In the genomic region with DNA sequence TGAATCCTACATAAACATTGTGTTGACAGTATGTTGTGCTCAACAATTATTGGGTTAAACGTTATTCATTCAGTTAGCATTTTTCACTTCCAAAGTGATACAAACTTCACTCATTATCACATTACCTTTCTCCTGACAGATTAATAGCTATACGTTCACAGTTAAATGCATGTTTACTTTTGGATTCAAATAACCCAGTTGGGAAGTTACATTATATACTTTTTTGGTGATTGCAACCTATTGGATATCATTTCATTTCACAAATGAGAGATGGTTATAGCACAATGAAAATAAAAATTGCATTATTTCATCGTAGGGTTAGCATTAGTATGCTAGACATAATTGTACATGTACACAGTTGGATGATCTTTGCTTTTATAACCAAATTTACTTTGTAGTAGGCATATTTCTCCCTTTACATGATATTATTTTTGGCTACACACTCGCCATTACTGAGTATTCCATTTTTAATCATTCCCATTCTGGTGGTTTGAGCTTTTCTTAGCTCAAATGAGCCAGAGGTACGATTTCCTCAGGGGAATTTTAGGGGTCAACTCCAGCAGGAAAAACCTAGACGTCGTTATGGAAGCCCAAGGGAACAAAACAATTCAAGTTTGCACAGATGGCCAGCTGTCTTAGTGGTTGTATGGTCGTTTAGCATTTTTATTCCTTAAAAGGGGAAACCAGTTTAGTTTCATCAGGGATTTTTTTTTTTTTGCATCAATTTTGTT, we compare ENCODE assay signal across 8 cellular contexts. TPM values are rescaled to one million over a fixed set of nuclear protein-coding genes. Genes with fewer than 3 reads are reported as not detected.
DNase-seq lines count a peak whose midpoint lies in the region; FAIRE-seq and TF ChIP-seq lines count a peak whose summit lies in the region.

No MANE protein-coding gene starts in this region.

- no peaks in the 10 kb centered on the region for H3K9me3 ChIP-seq in BLaER1
- H3K9me3 ChIP-seq in adrenal gland (replicated peaks in 1 of 3): no peaks in the 10 kb centered on the region
- peaks cover 2% of the 10 kb centered on the region for H3K9me3 ChIP-seq in keratinocyte (ENCODE audit: control insufficient read depth, low read depth, low read length)

- TF ChIP-seq CTCF in adrenal gland (IDR thresholded peaks at IDR 0.05) (no peak), keratinocyte (optimal IDR thresholded peaks at IDR 0.05 in 1 of 3, IDR thresholded peaks at IDR 0.05 in 1 of 3, conservative IDR thresholded peaks at IDR 0.05 in 1 of 3; ENCODE audit: extremely low read depth in 1 of 3, insufficient read depth in 2 of 3, low read length in 3 of 3) (no peak)

- H3K27ac ChIP-seq in BLaER1 (peak overlapping the region; percentile 90), adrenal gland (peak overlapping the region in 4 of 5 donors; percentile 94 to 99 (median 95)), keratinocyte (ENCODE audit: control insufficient read depth, insufficient read depth, low read length) (peak overlapping the region; percentile 98)

- H3K27me3 ChIP-seq in BLaER1 (no peaks in the 10 kb centered on the region), adrenal gland (no peaks in the 10 kb centered on the region), keratinocyte (ENCODE audit: control insufficient read depth, extremely low read depth, insufficient read depth, low read length) (no peaks in the 10 kb centered on the region)

- H3K9me1 ChIP-seq in keratinocyte (ENCODE audit: control insufficient read depth, extremely low read depth, insufficient read depth, low read length): no peaks in the 10 kb centered on the region

- H3K4me2 ChIP-seq in BLaER1: peak overlapping the region; percentile 90
- H3K4me2 ChIP-seq in keratinocyte (ENCODE audit: control insufficient read depth, extremely low read depth, insufficient read depth, low read depth, low read length): peak overlapping the region; percentile 98

- H3K4me3 ChIP-seq in BLaER1 (peak overlapping the region; percentile 81), adrenal gland (peak overlapping the region in 3 of 4 donors; percentile 65 to 86 (median 72)), keratinocyte (ENCODE audit: control insufficient read depth in 2 of 3, extremely low read depth in 1 of 3, insufficient read depth in 2 of 3, low read depth in 1 of 3, low read length in 3 of 3) (peak overlapping the region; percentile 75 to 91 (median 77))

- intact Hi-C loops in adrenal gland (cut with DNase I): loop anchor here in 1 of 2 donors (10.0 kb wide), 1 partner anchor 305 kb away; no protein-coding TSS in a partner anchor

- CTCF ChIA-PET in HEK293T (lab: Yijun Ruan, JAX): interaction anchor here (0.6 kb wide), 1 partner anchor 534 kb away, joined by 6 read pairs; no protein-coding TSS in a partner anchor

- 5 to 7% (median 5%) methylated on average over 8 of the region's 8 CpGs for WGBS in adrenal gland, 4 donors

- POLR2A ChIA-PET in HEK293T (lab: Yijun Ruan, JAX): interaction anchor here (0.6 kb wide), 1 partner anchor 435 kb away, joined by 3 read pairs; no protein-coding TSS in a partner anchor

- TF ChIP-seq POLR2A in adrenal gland (IDR thresholded peaks at IDR 0.05): no peak

- H3K4me1 ChIP-seq in BLaER1 (peaks cover 33% of the 10 kb centered on the region), adrenal gland (replicated peaks in 1 of 2) (peaks cover 16 to 28% of the 10 kb centered on the region in 2 donors), keratinocyte (ENCODE audit: control insufficient read depth, extremely low read depth, insufficient read depth, low read length) (peaks cover 25% of the 10 kb centered on the region)

- peak overlapping the region; percentile 89 for H3K9ac ChIP-seq in BLaER1
- H3K9ac ChIP-seq in keratinocyte (ENCODE audit: control insufficient read depth, extremely low read depth, insufficient read depth, low read length): peak overlapping the region; percentile 98

- dilution Hi-C loops in keratinocyte (cut with MboI; ENCODE audit: extremely low pct_ligation_motif_present, low sequenced_read_pairs): no loop called here

- H3K36me3 ChIP-seq in BLaER1 (no peaks in the 10 kb centered on the region; the same call in 1 of the 2 replicates), adrenal gland (replicated peaks in 1 of 2) (no peaks in the 10 kb centered on the region), keratinocyte (ENCODE audit: control insufficient read depth in 2 of 2, extremely low read depth in 1 of 2, insufficient read depth in 2 of 2, low read length in 2 of 2) (peaks cover 0 to 4% of the 10 kb centered on the region in 2 experiments)

- DNase-seq in HEK293T (ENCODE audit: extremely low spot score) (no peak), adrenal gland (peak in 1 of 7 donors; percentile 4), keratinocyte (ENCODE audit: low read depth, low spot score) (no peak), stromal cell of bone marrow (ENCODE audit: low read depth) (peak; percentile 83), A172 (ENCODE audit: low spot score) (no peak), Kasumi-1 (lab: John Stamatoyannopoulos, UW) (no peak), NCI-H2107 treated with DMSO at 0.1 percent for 48 hours (lab: John Stamatoyannopoulos, UW; ENCODE audit: unreplicated experiment) (no peak)

- no peak for FAIRE-seq in keratinocyte (lab: Jason Lieb, UNC)

- peaks cover 24% of the 10 kb centered on the region for H4K20me1 ChIP-seq in BLaER1
- H4K20me1 ChIP-seq in keratinocyte (ENCODE audit: control insufficient read depth, extremely low read depth, insufficient read depth, low read length): peaks cover 5% of the 10 kb centered on the region

- H3K79me2 ChIP-seq in keratinocyte (ENCODE audit: control insufficient read depth, insufficient read depth, low read length): peaks cover 29% of the 10 kb centered on the region

- no peak overlapping the region for H2AFZ ChIP-seq in keratinocyte (ENCODE audit: control insufficient read depth, low read length)

TF ChIP-seq in HEK293T, 16 proteins besides CTCF, POLR2A, EP300 and RAD21:
- TF ChIP-seq LEF1 (IDR thresholded peaks at IDR 0.05; ENCODE audit: borderline replicate concordance) (no peak), HDGF (IDR thresholded peaks at IDR 0.05; ENCODE audit: borderline replicate concordance) (no peak), FOXM1 (IDR thresholded peaks at IDR 0.05; ENCODE audit: borderline replicate concordance) (peak; percentile 40; the same call in 1 of the 2 replicates), NFRKB (IDR thresholded peaks at IDR 0.05) (0 out of 2 replicates have a peak, but pooled peaks have one; percentile 31), ELF4 (IDR thresholded peaks at IDR 0.05) (no peak), FOXK2 (IDR thresholded peaks at IDR 0.05) (peak; percentile 64; the same call in 1 of the 2 replicates), SP1 (IDR thresholded peaks at IDR 0.05) (no peak)
- TF ChIP-seq, protein P1, sequence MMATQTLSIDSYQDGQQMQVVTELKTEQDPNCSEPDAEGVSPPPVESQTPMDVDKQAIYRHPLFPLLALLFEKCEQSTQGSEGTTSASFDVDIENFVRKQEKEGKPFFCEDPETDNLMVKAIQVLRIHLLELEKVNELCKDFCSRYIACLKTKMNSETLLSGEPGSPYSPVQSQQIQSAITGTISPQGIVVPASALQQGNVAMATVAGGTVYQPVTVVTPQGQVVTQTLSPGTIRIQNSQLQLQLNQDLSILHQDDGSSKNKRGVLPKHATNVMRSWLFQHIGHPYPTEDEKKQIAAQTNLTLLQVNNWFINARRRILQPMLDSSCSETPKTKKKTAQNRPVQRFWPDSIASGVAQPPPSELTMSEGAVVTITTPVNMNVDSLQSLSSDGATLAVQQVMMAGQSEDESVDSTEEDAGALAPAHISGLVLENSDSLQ (IDR thresholded peaks at IDR 0.05): peak; percentile 73

RNA-seq across cellular contexts. Expression of gene HIVEP1, which starts 2.0 kb away (rescaled TPM):
- 10 to 100 TPM in 7 of 8 donors, 1 to 10 TPM in 1; 8.3 to 22.3 (median 12.8) TPM for total RNA-seq in adrenal gland
- 1 to 10 TPM; 3.6 to 9.6 (median 4.5) TPM for polyA plus RNA-seq in adrenal gland
- 13.7 to 18.9 TPM (median 18.8 TPM) in 3 replicates for polyA plus RNA-seq in keratinocyte
- 27.1 TPM for polyA plus RNA-seq in keratinocyte (2011; ENCODE audit: low read depth)
- polyA plus RNA-seq in keratinocyte (2011; cell fraction: cytosol; rRNA removed): 10.4 and 13.9 TPM in 2 replicates
- polyA plus RNA-seq in keratinocyte (2011; cell fraction: nucleus; rRNA removed): 38.9 and 42.7 TPM in 2 replicates
- polyA plus RNA-seq in keratinocyte (2012; ENCODE audit: low replicate concordance): 11.4 and 16.2 TPM in 2 replicates
- 30.9 to 53.7 TPM (median 48.9 TPM) in 3 replicates for polyA minus RNA-seq in keratinocyte
- polyA minus RNA-seq in keratinocyte (2011; cell fraction: cytosol; rRNA and poly(A)+ RNA removed): 17.1 TPM
- 47.5 and 78.3 TPM in 2 replicates for polyA minus RNA-seq in keratinocyte (2011; cell fraction: nucleus; rRNA and poly(A)+ RNA removed)
- 18.9 and 32.2 TPM in 2 replicates for total RNA-seq in A172 (2014; rRNA removed; shearing (Covaris generic))
